13 cellular contexts compared by ENCODE assay signal in genomic region chr6:149128489-149129145, GRCh38.
A peak's percentile ranks its signal among the peaks of the same experiment; 100 is the strongest.
DNase-seq lines count a peak whose midpoint lies in the region; ATAC-seq, FAIRE-seq and TF ChIP-seq lines count a peak whose summit lies in the region.
"Had no signal": no experiment of that assay in that cellular context is flagged by ENCODE, and none has a peak within 500 bp of the region (broad histone marks: within the 10 kb centered on the region; RNA-seq: fewer than 3 reads in every experiment).

No MANE protein-coding gene starts in this region.

- peaks cover 0 to 4% (median 0%) of the 10 kb centered on the region in 8 donors for H3K9me3 Mint-ChIP-seq in CD4-positive, alpha-beta memory T cell
- H3K9me3 Mint-ChIP-seq in activated T-helper 17 cell treated with anti-CD3 and anti-CD28 coated beads, Interleukin-2, amount 50 U/mL, for 72 hours = peaks cover 12% of the 10 kb centered on the region

- no peak overlapping the region for H3K4me3 ChIP-seq in CD4-positive, alpha-beta memory T cell (ENCODE audit: low read length in 2 of 2)
- H3K4me3 ChIP-seq in HepG2 (replicated peaks in 1 of 3; ENCODE audit: insufficient read depth in 1 of 3, low read depth in 2 of 3, low read length in 3 of 3) (no peak overlapping the region), MM.1S (ENCODE audit: low read length) (no peak overlapping the region), foreskin fibroblast (ENCODE audit: low read depth in 1 of 2, low read length in 2 of 2) (no peak overlapping the region)
- H3K4me3 ChIP-seq: esophagus squamous epithelium, Peyer's patch had no signal

- ATAC-seq in activated T-helper 17 cell treated with anti-CD3 and anti-CD28 coated beads, Interleukin-2, amount 50 U/mL, for 72 hours (replicated peaks) = peak; percentile 80
- ATAC-seq in HepG2 (no peak), HG02870 (IDR thresholded peaks at IDR 0.05; ENCODE audit: unreplicated experiment) (no peak)

- TF ChIP-seq RAD21 in HepG2 (CRISPR knock-in tag; IDR thresholded peaks at IDR 0.05) = no peak

- TF ChIP-seq CTCF in HepG2 (CRISPR knock-in tag; IDR thresholded peaks at IDR 0.05) (no peak), MM.1S (IDR thresholded peaks at IDR 0.05; ENCODE audit: low read length) (no peak), foreskin fibroblast (IDR thresholded peaks at IDR 0.05; ENCODE audit: low read depth, low read length) (no peak)

- in situ Hi-C loops in HepG2 (cut with HindIII; ENCODE audit: extremely low pct_ligation_motif_present, low pct_unique_long_range_greater_than_20kb) = no loop called here

- H3K36me3 Mint-ChIP-seq in CD4-positive, alpha-beta memory T cell = peaks cover 6 to 29% of the 10 kb centered on the region in 2 donors
- no peaks in the 10 kb centered on the region for H3K36me3 Mint-ChIP-seq in activated T-helper 17 cell treated with anti-CD3 and anti-CD28 coated beads, Interleukin-2, amount 50 U/mL, for 72 hours (ENCODE audit: low read depth)
- H3K36me3 Mint-ChIP-seq: brain had no signal

- TF ChIP-seq POLR2A in HepG2 (IDR thresholded peaks at IDR 0.05; ENCODE audit: insufficient read depth in 1 of 2, low read depth in 2 of 2, low read length in 2 of 2) = no peak

- POLR2A ChIA-PET in CD4-positive, alpha-beta memory T cell (lab: Charles Lee; ENCODE audit: partially characterized antibody) = interaction anchor here (0.5 to 5.0 kb wide), 18 partner anchors 11 to 238 kb away, joined by 3 to 38 read pairs (median 4); partner anchors contain the start of gene TAB2
- POLR2A ChIA-PET in HepG2 (lab: Yijun Ruan, JAX) = no interaction called here

- intact Hi-C loops in CD4-positive, alpha-beta memory T cell (cut with micrococcal nuclease) = no loop called here
- intact Hi-C loops in HepG2 (cut with micrococcal nuclease; ENCODE audit: unreplicated experiment) = no loop called here

- FAIRE-seq in HepG2 (lab: Jason Lieb, UNC) = no peak

- CTCF ChIA-PET in CD4-positive, alpha-beta memory T cell (lab: Charles Lee; ENCODE audit: partially characterized antibody) = interaction anchor here (0.6 to 2.0 kb wide), 12 partner anchors 8 to 389 kb away, joined by 3 to 7 read pairs (median 4); partner anchors contain the start of gene TAB2
- CTCF ChIA-PET in HepG2 (lab: Yijun Ruan, JAX; ENCODE audit: low intra/inter-chr PET ratio, low total read pairs) = no interaction called here

- no peaks in the 10 kb centered on the region for H3K9me3 ChIP-seq in CD4-positive, alpha-beta memory T cell (ENCODE audit: control insufficient read depth in 1 of 2, low read length in 2 of 2)
- H3K9me3 ChIP-seq in KOPT-K1 (ENCODE audit: insufficient read depth, low read length, poor library complexity, severe bottlenecking) (no peaks in the 10 kb centered on the region), HepG2 (ENCODE audit: low read length) (no peaks in the 10 kb centered on the region), MM.1S (replicated peaks; ENCODE audit: insufficient read depth, low read length) (no peaks in the 10 kb centered on the region)
- H3K9me3 ChIP-seq: esophagus squamous epithelium, Peyer's patch had no signal

- peaks cover 45 to 87% (median 69%) of the 10 kb centered on the region in 4 donors for H3K4me1 Mint-ChIP-seq in CD4-positive, alpha-beta memory T cell
- H3K4me1 Mint-ChIP-seq in activated T-helper 17 cell treated with anti-CD3 and anti-CD28 coated beads, Interleukin-2, amount 50 U/mL, for 72 hours = peaks cover 62% of the 10 kb centered on the region

- no peaks in the 10 kb centered on the region for H3K9me2 ChIP-seq in MM.1S (replicated peaks; ENCODE audit: insufficient read depth, low read length)

- DNase-seq in CD4-positive, alpha-beta memory T cell = peak; percentile 26 to 47 (median 30)
- DNase-seq in HepG2 (ENCODE audit: low spot score) = no peak
- DNase-seq in HCEC 1CT = no peak
- DNase-seq in MM.1S = no peak
- DNase-seq in foreskin fibroblast = no peak
- DNase-seq: esophagus squamous epithelium, NCI-H1930 had no signal

- no peaks in the 10 kb centered on the region for H3K27me3 ChIP-seq in CD4-positive, alpha-beta memory T cell (ENCODE audit: insufficient read depth, low read length)
- H3K27me3 ChIP-seq in HepG2 (ENCODE audit: control insufficient read depth in 1 of 2, insufficient read depth in 2 of 2, low read length in 2 of 2) = peaks cover 2 to 25% of the 10 kb centered on the region in 2 experiments; a peak in 3 of 5 replicates
- H3K27me3 ChIP-seq in MM.1S (replicated peaks; ENCODE audit: insufficient read depth, low read length) = no peaks in the 10 kb centered on the region
- H3K27me3 ChIP-seq: esophagus squamous epithelium, Peyer's patch had no signal

- TF ChIP-seq EP300 in HepG2 (IDR thresholded peaks at IDR 0.05; ENCODE audit: low read depth in 2 of 2, low read length in 2 of 2) = no peak
- no peak for TF ChIP-seq EP300 in HepG2 (CRISPR knock-in tag; IDR thresholded peaks at IDR 0.05; ENCODE audit: borderline replicate concordance)

- H3K4me1 ChIP-seq in CD4-positive, alpha-beta memory T cell (ENCODE audit: insufficient read depth, low read length) = peaks cover 72% of the 10 kb centered on the region
- H3K4me1 ChIP-seq in HepG2 (ENCODE audit: insufficient read depth, low read length) (no peaks in the 10 kb centered on the region), MM.1S (ENCODE audit: low read length) (no peaks in the 10 kb centered on the region)
- H3K4me1 ChIP-seq: Peyer's patch had no signal

- no TSS peak for BruUV-seq in HepG2 (replicated peaks; lab: Mats Ljungman, UMichigan)

- H2AFZ ChIP-seq in HepG2 (ENCODE audit: low read length) (no peak overlapping the region), MM.1S (ENCODE audit: low read length) (no peak overlapping the region)

- no peaks in the 10 kb centered on the region for H3K36me3 ChIP-seq in CD4-positive, alpha-beta memory T cell (ENCODE audit: insufficient read depth, low read length)
- H3K36me3 ChIP-seq in KOPT-K1 (ENCODE audit: insufficient read depth, low read length) (no peaks in the 10 kb centered on the region), HepG2 (replicated peaks in 1 of 2; ENCODE audit: control insufficient read depth in 1 of 2, insufficient read depth in 2 of 2, low read length in 2 of 2) (no peaks in the 10 kb centered on the region), MM.1S (replicated peaks; ENCODE audit: insufficient read depth, low read length) (no peaks in the 10 kb centered on the region)
- H3K36me3 ChIP-seq: esophagus squamous epithelium, Peyer's patch had no signal

- H3K27ac ChIP-seq in CD4-positive, alpha-beta memory T cell (ENCODE audit: low read depth, low read length) = peak overlapping the region; percentile 42
- H3K27ac ChIP-seq in KOPT-K1 (ENCODE audit: low read depth, low read length, poor library complexity, severe bottlenecking) = peak overlapping the region; percentile 29
- no peak overlapping the region for H3K27ac ChIP-seq in HepG2 (ENCODE audit: extremely low read length, insufficient read depth, low read length)
- no peak overlapping the region for H3K27ac ChIP-seq in MM.1S (ENCODE audit: low read length)

- H3K9ac ChIP-seq in HepG2 (ENCODE audit: insufficient read depth, low read depth, low read length) (no peak overlapping the region), MM.1S (ENCODE audit: low read length) (no peak overlapping the region)

- peak overlapping the region; percentile 10 to 74 (median 31) for H3K4me3 Mint-ChIP-seq in CD4-positive, alpha-beta memory T cell
- no peak overlapping the region for H3K4me3 Mint-ChIP-seq in activated T-helper 17 cell treated with anti-CD3 and anti-CD28 coated beads, Interleukin-2, amount 50 U/mL, for 72 hours
- H3K4me3 Mint-ChIP-seq: brain had no signal

- H3K27me3 Mint-ChIP-seq in CD4-positive, alpha-beta memory T cell = no peaks in the 10 kb centered on the region
- no peaks in the 10 kb centered on the region for H3K27me3 Mint-ChIP-seq in activated T-helper 17 cell treated with anti-CD3 and anti-CD28 coated beads, Interleukin-2, amount 50 U/mL, for 72 hours

- peak overlapping the region; percentile 85 to 94 (median 93) for H3K27ac Mint-ChIP-seq in CD4-positive, alpha-beta memory T cell
- H3K27ac Mint-ChIP-seq in activated T-helper 17 cell treated with anti-CD3 and anti-CD28 coated beads, Interleukin-2, amount 50 U/mL, for 72 hours = peak overlapping the region; percentile 98
- H3K27ac Mint-ChIP-seq: brain, progenitor cell of endocrine pancreas had no signal

- H3K79me2 ChIP-seq in HepG2 (ENCODE audit: insufficient read depth, low read length) = no peaks in the 10 kb centered on the region
- H3K79me2 ChIP-seq in MM.1S (ENCODE audit: low read length) = no peaks in the 10 kb centered on the region

- H3F3A ChIP-seq in MM.1S (ENCODE audit: insufficient read depth, low read length) = no peaks in the 10 kb centered on the region

- H4K20me1 ChIP-seq in HepG2 (ENCODE audit: insufficient read depth, low read length) = no peaks in the 10 kb centered on the region
- H4K20me1 ChIP-seq in MM.1S (ENCODE audit: insufficient read depth, low read length) = no peaks in the 10 kb centered on the region

- 27% methylated on average over 5 of the region's 5 CpGs for WGBS in HepG2 (ENCODE audit: low lambda C conversion rate)

- no peak overlapping the region for H3K4me2 ChIP-seq in HepG2 (ENCODE audit: low read depth, low read length)
- H3K4me2 ChIP-seq in MM.1S (ENCODE audit: low read depth, low read length) = no peak overlapping the region

TF ChIP-seq in HepG2, 621 proteins besides CTCF, POLR2A, EP300 and RAD21:
- TF ChIP-seq THYN1 (CRISPR knock-in tag; IDR thresholded peaks at IDR 0.05; ENCODE audit: borderline replicate concordance, low read depth) (no peak), ZNF263 (CRISPR knock-in tag; IDR thresholded peaks at IDR 0.05) (peak; percentile 66), ZZZ3 (CRISPR knock-in tag; IDR thresholded peaks at IDR 0.05; ENCODE audit: borderline replicate concordance) (no peak), FOXA3 (CRISPR knock-in tag; IDR thresholded peaks at IDR 0.05) (no peak), ZNF704 (CRISPR knock-in tag; IDR thresholded peaks at IDR 0.05; ENCODE audit: borderline replicate concordance) (no peak), ZBTB20 (CRISPR knock-in tag; IDR thresholded peaks at IDR 0.05; ENCODE audit: borderline replicate concordance, low read depth) (no peak)

Comparison
In these comparisons a context has a peak if more than half of its experiments do, and no peak if none do; other contexts are left out.
1. DNase-seq: peak in CD4-positive, alpha-beta memory T cell (5 of 5); none in HepG2 (single experiment), HCEC 1CT (single experiment), MM.1S (single experiment) and foreskin fibroblast (0 of 2).
2. H3K27ac ChIP-seq: peak in CD4-positive, alpha-beta memory T cell (single experiment) and KOPT-K1 (single experiment); none in HepG2 (single experiment) and MM.1S (single experiment).